9 cellular contexts compared by ENCODE assay signal in genomic region chr17:8753976-8754440, GRCh38. TPM values are rescaled to one million over a fixed set of nuclear protein-coding genes. Genes with fewer than 3 reads are reported as not detected.
DNase-seq lines count a peak whose midpoint lies in the region; ATAC-seq and TF ChIP-seq lines count a peak whose summit lies in the region.
"Had no signal": no experiment of that assay in that cellular context is flagged by ENCODE, and none has a peak within 500 bp of the region (broad histone marks: within the 10 kb centered on the region; RNA-seq: fewer than 3 reads in every experiment).

No MANE protein-coding gene starts in this region.

- ATAC-seq in GM21737 (IDR thresholded peaks at IDR 0.05; ENCODE audit: unreplicated experiment) = no peak

- H3K4me3 ChIP-seq in choroid plexus epithelial cell (ENCODE audit: low read depth, low read length) = no peak overlapping the region
- H3K4me3 ChIP-seq: thoracic aorta had no signal

- peak; percentile 60 for TF ChIP-seq CTCF in choroid plexus epithelial cell (conservative IDR thresholded peaks at IDR 0.05; ENCODE audit: low read depth, low read length)

- DNase-seq in NCI-H2081 (lab: John Stamatoyannopoulos, UW) (peak; percentile 12 to 50), NCI-H2081 treated with DMSO at 0.1 percent for 48 hours (lab: John Stamatoyannopoulos, UW) (no peak), NCI-H1105 treated with DMSO at 0.1 percent for 48 hours (lab: John Stamatoyannopoulos, UW) (peak; percentile 57), choroid plexus epithelial cell (ENCODE audit: low read depth) (peak; percentile 57), renal cortical epithelial cell (ENCODE audit: low read depth) (peak; percentile 23), GF-D8 (lab: John Stamatoyannopoulos, UW) (no peak), ureter (ENCODE audit: low spot score) (no peak)

RNA-seq across cellular contexts. Expression of gene SPDYE4, which starts 4.3 kb away (rescaled TPM):
- total RNA-seq in renal cortical epithelial cell (not detected in 2 replicates), ureter (not detected)
- total RNA-seq: thoracic aorta had no signal

RNA-seq across cellular contexts. Expression of gene CCDC42, which starts 9.4 kb away (rescaled TPM):
- total RNA-seq in renal cortical epithelial cell (not detected in 2 replicates), ureter (not detected)
- total RNA-seq: thoracic aorta had no signal

RNA-seq across cellular contexts. Expression of gene MFSD6L, which starts 45.2 kb away (rescaled TPM):
- 2.1 TPM in 1 of 2 replicates, not detected in the other for total RNA-seq in renal cortical epithelial cell
- total RNA-seq in ureter = 4.1 TPM

Comparison
In these comparisons a context has a peak if more than half of its experiments do, and no peak if none do; other contexts are left out.
1. DNase-seq: peak in NCI-H2081 (2 of 2), NCI-H1105 treated with DMSO at 0.1 percent for 48 hours (single experiment), choroid plexus epithelial cell (single experiment) and renal cortical epithelial cell (single experiment); none in NCI-H2081 treated with DMSO at 0.1 percent for 48 hours (single experiment), GF-D8 (single experiment) and ureter (single experiment).